ENCODE assay signal across 22 cellular contexts in the genomic region with DNA sequence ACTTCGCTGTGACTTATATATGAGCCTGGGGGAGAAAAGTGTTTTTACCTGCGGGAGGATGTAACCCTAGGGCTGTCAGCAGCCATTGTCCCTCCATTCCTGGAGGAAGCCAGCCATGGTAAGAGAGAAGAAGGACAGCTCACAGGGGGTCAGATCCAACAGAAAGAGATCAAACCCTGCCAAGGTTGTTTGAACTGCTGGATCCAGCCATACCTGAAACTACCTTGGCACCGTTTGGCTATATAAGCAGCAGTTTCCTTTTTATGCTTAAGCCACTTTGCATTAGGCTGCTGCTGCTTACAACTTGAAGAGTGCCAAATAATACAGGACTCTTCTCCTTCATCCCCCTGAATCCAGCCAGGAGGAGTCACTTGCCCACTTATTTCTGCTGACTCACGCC.
"Had no signal": no experiment of that assay in that cellular context is flagged by ENCODE, and none has a peak within 500 bp of the region (broad histone marks: within the 10 kb centered on the region; RNA-seq: fewer than 3 reads in every experiment).

No MANE protein-coding gene starts in this region.

- H3K4me1 Mint-ChIP-seq: IgD-negative memory B cell had no signal

- H3K27ac Mint-ChIP-seq: IgD-negative memory B cell had no signal

- H3K36me3 ChIP-seq: SJSA1 had no signal

- H3K4me1 ChIP-seq: SJSA1 had no signal

- H3K4me3 Mint-ChIP-seq: IgD-negative memory B cell had no signal

- H3K4me3 ChIP-seq: SJSA1, SK-N-MC had no signal

- H3K36me3 Mint-ChIP-seq: IgD-negative memory B cell had no signal

- DNase-seq: KBM-7, NCI-H1092, NCI-H1105 treated with DMSO at 0.1 percent for 48 hours, NCI-H1417 treated with DMSO at 0.1 percent for 48 hours, NCI-H146, NCI-H1694 treated with DMSO at 0.1 percent for 48 hours, NCI-H1930, NCI-H2081, NCI-H2107, NCI-H226, NCI-H446, NCI-H510A, NCI-H69, NCI-H774, Right ventricle myocardium superior, RPMI8226, SIG-M5, SW 1271 had no signal

- H3K27ac ChIP-seq: SJSA1, SK-N-MC had no signal

- H3K9me3 ChIP-seq: SJSA1 had no signal

- H3K9me3 Mint-ChIP-seq: IgD-negative memory B cell had no signal

- FAIRE-seq: RCC 7860 had no signal
